In genomic region chr1:235708390-235708962, GRCh38 we compare ENCODE assay signal across 11 cellular contexts. TPM values are rescaled to one million over a fixed set of nuclear protein-coding genes. Genes with fewer than 3 reads are reported as not detected.
DNase-seq lines count a peak whose midpoint lies in the region; ATAC-seq, FAIRE-seq and TF ChIP-seq lines count a peak whose summit lies in the region.
"Had no signal": no experiment of that assay in that cellular context is flagged by ENCODE, and none has a peak within 500 bp of the region (broad histone marks: within the 10 kb centered on the region; RNA-seq: fewer than 3 reads in every experiment).

No MANE protein-coding gene starts in this region.

- peak overlapping the region; percentile 35 for H3K9ac ChIP-seq in keratinocyte (ENCODE audit: control insufficient read depth, extremely low read depth, insufficient read depth, low read length)

- CTCF ChIA-PET in BJ (lab: Yijun Ruan, JAX) (no interaction called here), Calu3 (lab: Charles Lee) (no interaction called here)

- peaks cover 24% of the 10 kb centered on the region for H3K4me1 ChIP-seq in keratinocyte (ENCODE audit: control insufficient read depth, extremely low read depth, insufficient read depth, low read length)
- H3K4me1 ChIP-seq in esophagus muscularis mucosa, result no peaks in the 10 kb centered on the region

- H3K4me3 ChIP-seq in BJ (ENCODE audit: low read depth, low read length), result no peak overlapping the region
- H3K4me3 ChIP-seq in keratinocyte (ENCODE audit: control insufficient read depth in 2 of 3, extremely low read depth in 1 of 3, insufficient read depth in 2 of 3, low read depth in 1 of 3, low read length in 3 of 3), result no peak overlapping the region
- H3K4me3 ChIP-seq in esophagus muscularis mucosa, result no peak overlapping the region
- H3K4me3 ChIP-seq: ovary had no signal

- H3K9me1 ChIP-seq in keratinocyte (ENCODE audit: control insufficient read depth, extremely low read depth, insufficient read depth, low read length), result no peaks in the 10 kb centered on the region

- H3K27me3 Mint-ChIP-seq in activated T-cell treated with anti-CD3 and anti-CD28 coated beads, Interleukin-2, amount 50 U/mL, for 72 hours (ENCODE audit: low read depth), result no peaks in the 10 kb centered on the region
- H3K27me3 Mint-ChIP-seq in activated T-helper 1 cell treated with anti-CD3 and anti-CD28 coated beads, Interleukin-12 subunit alpha, Interleukin-12 subunit beta, Interleukin-2, Interleukin-4 antibody, amounts not matched to agents 30 ng/mL and 10 ng/mL and 1 ng/mL, durations not matched to agents 14 hours and 24 hours and 36 hours (ENCODE audit: insufficient read depth), result no peaks in the 10 kb centered on the region
- no peaks in the 10 kb centered on the region for H3K27me3 Mint-ChIP-seq in Calu3 (ENCODE audit: unreplicated experiment)

- peak; percentile 57 to 66 for ATAC-seq in activated T-cell treated with anti-CD3 and anti-CD28 coated beads, Interleukin-2, amount 50 U/mL, for 72 hours (replicated peaks in 1 of 2)

- no peak overlapping the region for H3K27ac Mint-ChIP-seq in activated T-cell treated with anti-CD3 and anti-CD28 coated beads, Interleukin-2, amount 50 U/mL, for 72 hours
- H3K27ac Mint-ChIP-seq in activated T-helper 1 cell treated with anti-CD3 and anti-CD28 coated beads, Interleukin-12 subunit alpha, Interleukin-12 subunit beta, Interleukin-2, Interleukin-4 antibody, amounts not matched to agents 30 ng/mL and 10 ng/mL and 1 ng/mL, durations not matched to agents 14 hours and 24 hours and 36 hours, result no peak overlapping the region
- H3K27ac Mint-ChIP-seq in Calu3 (ENCODE audit: unreplicated experiment), result no peak overlapping the region

- H3K27ac ChIP-seq in keratinocyte (ENCODE audit: control insufficient read depth, insufficient read depth, low read length), result peak overlapping the region; percentile 88
- H3K27ac ChIP-seq in esophagus muscularis mucosa (replicated peaks in 1 of 4), result no peak overlapping the region
- H3K27ac ChIP-seq: ovary had no signal

- no peak for TF ChIP-seq POLR2A in esophagus muscularis mucosa (IDR thresholded peaks at IDR 0.05; ENCODE audit: low read depth)

- H3K4me3 Mint-ChIP-seq in activated T-cell treated with anti-CD3 and anti-CD28 coated beads, Interleukin-2, amount 50 U/mL, for 72 hours, result peak overlapping the region in 1 of 2 donors; percentile 10
- H3K4me3 Mint-ChIP-seq in activated T-helper 1 cell treated with anti-CD3 and anti-CD28 coated beads, Interleukin-12 subunit alpha, Interleukin-12 subunit beta, Interleukin-2, Interleukin-4 antibody, amounts not matched to agents 30 ng/mL and 10 ng/mL and 1 ng/mL, durations not matched to agents 14 hours and 24 hours and 36 hours, result no peak overlapping the region
- no peak overlapping the region for H3K4me3 Mint-ChIP-seq in Calu3 (ENCODE audit: low read depth, unreplicated experiment)

- peaks cover 0 to 4% of the 10 kb centered on the region in 2 donors for H3K36me3 Mint-ChIP-seq in activated T-cell treated with anti-CD3 and anti-CD28 coated beads, Interleukin-2, amount 50 U/mL, for 72 hours (ENCODE audit: insufficient read depth in 2 of 2)
- H3K36me3 Mint-ChIP-seq in activated T-helper 1 cell treated with anti-CD3 and anti-CD28 coated beads, Interleukin-12 subunit alpha, Interleukin-12 subunit beta, Interleukin-2, Interleukin-4 antibody, amounts not matched to agents 30 ng/mL and 10 ng/mL and 1 ng/mL, durations not matched to agents 14 hours and 24 hours and 36 hours (ENCODE audit: low read depth), result peaks cover 33% of the 10 kb centered on the region
- no peaks in the 10 kb centered on the region for H3K36me3 Mint-ChIP-seq in Calu3 (ENCODE audit: insufficient read depth, unreplicated experiment)

- no peak for TF ChIP-seq EP300 in esophagus muscularis mucosa (IDR thresholded peaks at IDR 0.05)

- no peaks in the 10 kb centered on the region for H3K79me2 ChIP-seq in keratinocyte (ENCODE audit: control insufficient read depth, insufficient read depth, low read length)

- H3K27me3 ChIP-seq in BJ (ENCODE audit: control insufficient read depth, insufficient read depth, low read length), result no peaks in the 10 kb centered on the region
- H3K27me3 ChIP-seq in keratinocyte (ENCODE audit: control insufficient read depth, extremely low read depth, insufficient read depth, low read length), result no peaks in the 10 kb centered on the region
- no peaks in the 10 kb centered on the region for H3K27me3 ChIP-seq in esophagus muscularis mucosa
- H3K27me3 ChIP-seq: ovary had no signal

- TF ChIP-seq CTCF in BJ (IDR thresholded peaks at IDR 0.05; ENCODE audit: insufficient read depth, low read depth, low read length) (no peak), keratinocyte (optimal IDR thresholded peaks at IDR 0.05 in 1 of 3, IDR thresholded peaks at IDR 0.05 in 1 of 3, conservative IDR thresholded peaks at IDR 0.05 in 1 of 3; ENCODE audit: extremely low read depth in 1 of 3, insufficient read depth in 2 of 3, low read length in 3 of 3) (no peak), esophagus muscularis mucosa (IDR thresholded peaks at IDR 0.05) (no peak), Calu3 (IDR thresholded peaks at IDR 0.05; ENCODE audit: unreplicated experiment) (no peak)

- H3K9me3 ChIP-seq in keratinocyte (ENCODE audit: control insufficient read depth, low read depth, low read length) (no peaks in the 10 kb centered on the region), esophagus muscularis mucosa (no peaks in the 10 kb centered on the region)
- H3K9me3 ChIP-seq: ovary had no signal

- peak overlapping the region; percentile 71 for H3K4me2 ChIP-seq in keratinocyte (ENCODE audit: control insufficient read depth, extremely low read depth, insufficient read depth, low read depth, low read length)

- DNase-seq in BJ (ENCODE audit: low read depth), result peak; percentile 14
- peak; percentile 16 for DNase-seq in HK-2 (ENCODE audit: unreplicated experiment)
- DNase-seq in activated T-cell treated with anti-CD3 and anti-CD28 coated beads, Interleukin-2, amount 50 U/mL, for 72 hours, result no peak
- DNase-seq in keratinocyte (ENCODE audit: low read depth, low spot score), result peak; percentile 40
- DNase-seq in esophagus muscularis mucosa (ENCODE audit: extremely low spot score), result no peak
- DNase-seq in activated T-helper 1 cell treated with anti-CD3 and anti-CD28 coated beads, Interleukin-12 subunit alpha, Interleukin-12 subunit beta, Interleukin-2, Interleukin-4 antibody, amounts not matched to agents 30 ng/mL and 10 ng/mL and 1 ng/mL, durations not matched to agents 14 hours and 24 hours and 36 hours (ENCODE audit: low spot score), result no peak
- no peak for DNase-seq in cortex of kidney (lab: John Stamatoyannopoulos, UW)
- DNase-seq in Calu3, result no peak
- DNase-seq: effector memory CD4-positive, alpha-beta T cell; ovary; trophoblast cell had no signal

- dilution Hi-C loops in keratinocyte (cut with MboI; ENCODE audit: extremely low pct_ligation_motif_present, low sequenced_read_pairs), result no loop called here

- no peaks in the 10 kb centered on the region for H4K20me1 ChIP-seq in keratinocyte (ENCODE audit: control insufficient read depth, extremely low read depth, insufficient read depth, low read length)

- 81% methylated on average over 4 of the region's 4 CpGs for WGBS in esophagus muscularis mucosa

- H3K36me3 ChIP-seq in BJ (ENCODE audit: control insufficient read depth, insufficient read depth, low read length), result no peaks in the 10 kb centered on the region
- peaks cover 0 to 8% of the 10 kb centered on the region in 2 experiments for H3K36me3 ChIP-seq in keratinocyte (ENCODE audit: control insufficient read depth in 2 of 2, extremely low read depth in 1 of 2, insufficient read depth in 2 of 2, low read length in 2 of 2)
- peaks cover 11 to 89% (median 51%) of the 10 kb centered on the region in 4 donors for H3K36me3 ChIP-seq in esophagus muscularis mucosa
- H3K36me3 ChIP-seq: ovary had no signal

- POLR2A ChIA-PET in BJ (lab: Charles Lee), result no interaction called here

- H3K4me1 Mint-ChIP-seq in activated T-cell treated with anti-CD3 and anti-CD28 coated beads, Interleukin-2, amount 50 U/mL, for 72 hours (ENCODE audit: low read depth), result peaks cover 20% of the 10 kb centered on the region
- peaks cover 6% of the 10 kb centered on the region for H3K4me1 Mint-ChIP-seq in activated T-helper 1 cell treated with anti-CD3 and anti-CD28 coated beads, Interleukin-12 subunit alpha, Interleukin-12 subunit beta, Interleukin-2, Interleukin-4 antibody, amounts not matched to agents 30 ng/mL and 10 ng/mL and 1 ng/mL, durations not matched to agents 14 hours and 24 hours and 36 hours (ENCODE audit: low read depth)
- H3K4me1 Mint-ChIP-seq in Calu3 (ENCODE audit: low read depth, unreplicated experiment), result peaks cover 5% of the 10 kb centered on the region

- intact Hi-C loops in esophagus muscularis mucosa (cut with DNase I) (no loop called here), Calu3 (cut with micrococcal nuclease; ENCODE audit: unreplicated experiment) (no loop called here)
- intact Hi-C loops in activated T-helper 1 cell treated with anti-CD3 and anti-CD28 coated beads, Interleukin-12 subunit alpha, Interleukin-12 subunit beta, Interleukin-2, Interleukin-4 antibody, amounts not matched to agents 30 ng/mL and 10 ng/mL and 1 ng/mL, durations not matched to agents 14 hours and 24 hours and 36 hours (cut with micrococcal nuclease), result no loop called here

- peak; percentile 98 for FAIRE-seq in keratinocyte (lab: Jason Lieb, UNC)

- no peaks in the 10 kb centered on the region for H3K9me3 Mint-ChIP-seq in activated T-cell treated with anti-CD3 and anti-CD28 coated beads, Interleukin-2, amount 50 U/mL, for 72 hours
- H3K9me3 Mint-ChIP-seq in activated T-helper 1 cell treated with anti-CD3 and anti-CD28 coated beads, Interleukin-12 subunit alpha, Interleukin-12 subunit beta, Interleukin-2, Interleukin-4 antibody, amounts not matched to agents 30 ng/mL and 10 ng/mL and 1 ng/mL, durations not matched to agents 14 hours and 24 hours and 36 hours, result no peaks in the 10 kb centered on the region
- H3K9me3 Mint-ChIP-seq in Calu3 (ENCODE audit: low read depth, unreplicated experiment), result no peaks in the 10 kb centered on the region

- no TSS peak for BruUV-seq in Calu3 (replicated peaks; lab: Mats Ljungman, UMichigan)

- no peak overlapping the region for H2AFZ ChIP-seq in keratinocyte (ENCODE audit: control insufficient read depth, low read length)

RNA-seq across cellular contexts. Expression of gene GNG4, which starts 58.9 kb away (rescaled TPM):
- polyA plus RNA-seq in BJ (2011; rRNA removed) (0.09 and 0.12 TPM in 2 replicates), keratinocyte (0.02 to 0.07 TPM in 2 of 3 replicates, not detected in the other)
- polyA minus RNA-seq in BJ (2011; rRNA and poly(A)+ RNA removed), result 0.10 TPM in 1 of 2 replicates, not detected in the other
- total RNA-seq in activated T-cell treated with anti-CD3 and anti-CD28 coated beads, Interleukin-2, amount 50 U/mL, for 72 hours, result 10 to 100 TPM; 13.9 to 20.4 TPM
- not detected for polyA plus RNA-seq in keratinocyte (2011; ENCODE audit: low read depth)
- not detected in 2 replicates for polyA plus RNA-seq in keratinocyte (2011; cell fraction: cytosol; rRNA removed)
- polyA plus RNA-seq in keratinocyte (2011; cell fraction: nucleus; rRNA removed), result not detected in 2 replicates
- not detected in 2 replicates for polyA plus RNA-seq in keratinocyte (2012; ENCODE audit: low replicate concordance)
- polyA minus RNA-seq in keratinocyte, result not detected in 3 replicates
- polyA minus RNA-seq in keratinocyte (2011; cell fraction: cytosol; rRNA and poly(A)+ RNA removed), result not detected
- polyA minus RNA-seq in keratinocyte (2011; cell fraction: nucleus; rRNA and poly(A)+ RNA removed), result not detected in 2 replicates
- total RNA-seq in esophagus muscularis mucosa (1 to 10 TPM in 1 of 4 donors, under 1 TPM in 3; 0.42 to 1.5 (median 0.76) TPM), Calu3 (2022) (11.6 and 18.4 TPM in 2 replicates)
- 103 and 109 TPM in 2 replicates for total RNA-seq in activated T-helper 1 cell treated with anti-CD3 and anti-CD28 coated beads, Interleukin-12 subunit alpha, Interleukin-12 subunit beta, Interleukin-2, Interleukin-4 antibody, amounts not matched to agents 30 ng/mL and 10 ng/mL and 1 ng/mL, durations not matched to agents 14 hours and 24 hours and 36 hours

Comparison
In these comparisons a context has a peak if more than half of its experiments do, and no peak if none do; other contexts are left out.
1. DNase-seq: peak in BJ (single experiment), HK-2 (single experiment) and keratinocyte (single experiment); none in activated T-cell treated with anti-CD3 and anti-CD28 coated beads, Interleukin-2, amount 50 U/mL, for 72 hours (0 of 2), esophagus muscularis mucosa (single experiment), activated T-helper 1 cell treated with anti-CD3 and anti-CD28 coated beads, Interleukin-12 subunit alpha, Interleukin-12 subunit beta, Interleukin-2, Interleukin-4 antibody, amounts not matched to agents 30 ng/mL and 10 ng/mL and 1 ng/mL, durations not matched to agents 14 hours and 24 hours and 36 hours (single experiment), cortex of kidney (single experiment) and Calu3 (single experiment).